ENCODE assay signal across 22 cellular contexts in the genomic region with DNA sequence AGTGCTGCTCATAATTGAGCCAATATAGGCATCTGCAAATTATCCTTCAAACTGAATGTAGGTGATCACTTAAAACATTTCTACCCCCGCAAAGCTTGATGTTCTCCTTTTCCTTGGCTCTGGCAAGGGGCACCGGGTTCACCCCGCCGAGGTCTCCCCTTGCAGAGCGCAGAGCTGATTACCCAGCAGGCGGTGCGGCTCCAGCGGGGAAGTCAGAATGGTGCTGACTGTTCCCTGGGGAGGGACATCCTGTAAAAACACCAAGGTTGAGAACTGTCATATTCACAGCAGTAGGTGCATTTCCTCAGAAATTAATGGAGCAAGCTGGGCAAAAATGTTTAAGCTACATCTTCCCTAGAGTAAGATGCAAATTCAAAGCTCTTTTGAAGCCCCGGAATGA.
DNase-seq lines count a peak whose midpoint lies in the region; FAIRE-seq and TF ChIP-seq lines count a peak whose summit lies in the region.
"Had no signal": no experiment of that assay in that cellular context is flagged by ENCODE, and none has a peak within 500 bp of the region (broad histone marks: within the 10 kb centered on the region; RNA-seq: fewer than 3 reads in every experiment).

No MANE protein-coding gene starts in this region.

- H3K27ac ChIP-seq in hepatocyte, result no peak overlapping the region
- no peak overlapping the region for H3K27ac ChIP-seq in CD4-positive, alpha-beta memory T cell (ENCODE audit: low read depth, low read length)
- H3K27ac ChIP-seq: PC-9 had no signal

- FAIRE-seq in GM19239 (lab: Jason Lieb, UNC), result no peak
- FAIRE-seq: endometrium had no signal

- peaks cover 3% of the 10 kb centered on the region for H3K4me1 Mint-ChIP-seq in progenitor cell of endocrine pancreas (ENCODE audit: low read depth)
- H3K4me1 Mint-ChIP-seq in CD4-positive, alpha-beta memory T cell, result no peaks in the 10 kb centered on the region
- H3K4me1 Mint-ChIP-seq: activated naive CD8-positive, alpha-beta T cell treated with anti-CD3 and anti-CD28 coated beads, Interleukin-2, amount 50 U/mL, for 24 hours; naive thymus-derived CD4-positive, alpha-beta T cell had no signal

- no peaks in the 10 kb centered on the region for H3K27me3 ChIP-seq in hepatocyte
- H3K27me3 ChIP-seq in CD4-positive, alpha-beta memory T cell (ENCODE audit: insufficient read depth, low read length), result no peaks in the 10 kb centered on the region
- H3K27me3 ChIP-seq: MG63 had no signal

- no peaks in the 10 kb centered on the region for H3K36me3 ChIP-seq in hepatocyte (replicated peaks; ENCODE audit: insufficient read depth, low read depth)
- H3K36me3 ChIP-seq in CD4-positive, alpha-beta memory T cell (ENCODE audit: insufficient read depth, low read length), result no peaks in the 10 kb centered on the region
- H3K36me3 ChIP-seq: HAP-1, MG63 had no signal

- no peaks in the 10 kb centered on the region for H3K4me1 ChIP-seq in hepatocyte (ENCODE audit: insufficient read depth)
- H3K4me1 ChIP-seq in CD4-positive, alpha-beta memory T cell (ENCODE audit: insufficient read depth, low read length), result no peaks in the 10 kb centered on the region

- peak overlapping the region; percentile 73 for H3K4me2 ChIP-seq in hepatocyte
- H3K4me2 ChIP-seq: PC-9 had no signal

- H3K9me3 Mint-ChIP-seq in progenitor cell of endocrine pancreas (ENCODE audit: low read depth), result no peaks in the 10 kb centered on the region
- H3K9me3 Mint-ChIP-seq in CD4-positive, alpha-beta memory T cell, result peaks cover 0 to 8% (median 0%) of the 10 kb centered on the region in 8 donors
- H3K9me3 Mint-ChIP-seq: activated naive CD8-positive, alpha-beta T cell treated with anti-CD3 and anti-CD28 coated beads, Interleukin-2, amount 50 U/mL, for 24 hours; activated T-cell treated with anti-CD3 and anti-CD28 coated beads, Interleukin-2, amount 50 U/mL, for 24 hours had no signal

- peak overlapping the region; percentile 60 for H3K4me3 Mint-ChIP-seq in progenitor cell of endocrine pancreas (ENCODE audit: low read depth)
- H3K4me3 Mint-ChIP-seq in CD4-positive, alpha-beta memory T cell, result no peak overlapping the region
- H3K4me3 Mint-ChIP-seq: activated naive CD8-positive, alpha-beta T cell treated with anti-CD3 and anti-CD28 coated beads, Interleukin-2, amount 50 U/mL, for 24 hours; activated T-cell treated with anti-CD3 and anti-CD28 coated beads, Interleukin-2, amount 50 U/mL, for 24 hours; naive thymus-derived CD4-positive, alpha-beta T cell had no signal

- intact Hi-C loops in CD4-positive, alpha-beta memory T cell (cut with micrococcal nuclease), result no loop called here

- H3K27me3 Mint-ChIP-seq in progenitor cell of endocrine pancreas, result peaks cover 3% of the 10 kb centered on the region
- no peaks in the 10 kb centered on the region for H3K27me3 Mint-ChIP-seq in CD4-positive, alpha-beta memory T cell
- H3K27me3 Mint-ChIP-seq: activated naive CD8-positive, alpha-beta T cell treated with anti-CD3 and anti-CD28 coated beads, Interleukin-2, amount 50 U/mL, for 24 hours; activated T-cell treated with anti-CD3 and anti-CD28 coated beads, Interleukin-2, amount 50 U/mL, for 24 hours; naive thymus-derived CD4-positive, alpha-beta T cell had no signal

- POLR2A ChIA-PET in HEK293T (lab: Yijun Ruan, JAX), result no interaction called here
- POLR2A ChIA-PET in CD4-positive, alpha-beta memory T cell (lab: Charles Lee; ENCODE audit: partially characterized antibody), result no interaction called here

- H3K79me2 ChIP-seq in hepatocyte, result no peaks in the 10 kb centered on the region

- H2AFZ ChIP-seq in hepatocyte, result peak overlapping the region; percentile 61
- H2AFZ ChIP-seq: PC-9 had no signal

- no peaks in the 10 kb centered on the region for H3K9me3 ChIP-seq in hepatocyte (ENCODE audit: low read depth)
- no peaks in the 10 kb centered on the region for H3K9me3 ChIP-seq in CD4-positive, alpha-beta memory T cell (ENCODE audit: control insufficient read depth in 1 of 2, low read length in 2 of 2)
- H3K9me3 ChIP-seq: HAP-1, MG63 had no signal

- H4K20me1 ChIP-seq in hepatocyte (ENCODE audit: insufficient read depth, poor library complexity, severe bottlenecking), result no peaks in the 10 kb centered on the region

- H3K4me3 ChIP-seq in hepatocyte, result no peak overlapping the region
- H3K4me3 ChIP-seq in CD4-positive, alpha-beta memory T cell (ENCODE audit: low read length in 2 of 2), result no peak overlapping the region
- H3K4me3 ChIP-seq: HAP-1, lung, MG63, PC-9 had no signal

- no peak for TF ChIP-seq CTCF in hepatocyte (IDR thresholded peaks at IDR 0.05; ENCODE audit: poor library complexity)
- no peak for TF ChIP-seq CTCF in progenitor cell of endocrine pancreas (IDR thresholded peaks at IDR 0.05; ENCODE audit: unreplicated experiment)

- 17% methylated on average over 9 of the region's 9 CpGs for WGBS in hepatocyte (ENCODE audit: low lambda C conversion rate, missing lambda C conversion rate)

- CTCF ChIA-PET in HEK293T (lab: Yijun Ruan, JAX), result interaction anchor here (1.0 kb wide), 1 partner anchor 14 kb away, joined by 3 read pairs; no protein-coding TSS in a partner anchor
- CTCF ChIA-PET in CD4-positive, alpha-beta memory T cell (lab: Charles Lee; ENCODE audit: partially characterized antibody), result interaction anchor here (0.6 kb wide), 1 partner anchor 820 kb away, joined by 3 read pairs; no protein-coding TSS in a partner anchor

- no peaks in the 10 kb centered on the region for H3K9me2 ChIP-seq in hepatocyte (replicated peaks; ENCODE audit: insufficient read depth)

- H3K27ac Mint-ChIP-seq in progenitor cell of endocrine pancreas, result no peak overlapping the region
- no peak overlapping the region for H3K27ac Mint-ChIP-seq in CD4-positive, alpha-beta memory T cell
- H3K27ac Mint-ChIP-seq: activated naive CD8-positive, alpha-beta T cell treated with anti-CD3 and anti-CD28 coated beads, Interleukin-2, amount 50 U/mL, for 24 hours; activated T-cell treated with anti-CD3 and anti-CD28 coated beads, Interleukin-2, amount 50 U/mL, for 24 hours; naive thymus-derived CD4-positive, alpha-beta T cell had no signal

- DNase-seq in HEK293T (ENCODE audit: extremely low spot score) (peak; percentile 12), SK-N-DZ (ENCODE audit: low spot score) (peak; percentile 1), hepatocyte (ENCODE audit: low spot score) (peak; percentile 13), progenitor cell of endocrine pancreas (ENCODE audit: low spot score, unreplicated experiment) (no peak), GM19239 (ENCODE audit: insufficient read length, low spot score) (no peak)
- DNase-seq in stimulated activated CD4-positive, alpha-beta T cell treated with anti-CD3 and anti-CD28 coated beads, Interleukin-4, amount 100 ng/mL, for 4 hours, result no peak
- DNase-seq in CD4-positive, alpha-beta memory T cell, result no peak
- DNase-seq: activated naive CD8-positive, alpha-beta T cell treated with anti-CD3 and anti-CD28 coated beads, Interleukin-2, amount 50 U/mL, for 24 hours; activated T-cell treated with anti-CD3 and anti-CD28 coated beads, Interleukin-2, amount 50 U/mL, for 24 hours; Calu3; cerebellar nuclear complex; foreskin fibroblast; GF-D8; MG63; naive thymus-derived CD4-positive, alpha-beta T cell; NCI-H187 treated with DMSO at 0.1 percent for 48 hours; NCI-H524 treated with DMSO at 0.1 percent for 48 hours; PC-9; stimulated activated CD4-positive, alpha-beta T cell treated with anti-CD3 and anti-CD28 coated beads, Interleukin-1b, Interleukin-23, amount 100 ng/mL, for 48 hours had no signal

- no peaks in the 10 kb centered on the region for H3K36me3 Mint-ChIP-seq in progenitor cell of endocrine pancreas (ENCODE audit: insufficient read depth)
- no peaks in the 10 kb centered on the region for H3K36me3 Mint-ChIP-seq in CD4-positive, alpha-beta memory T cell
- H3K36me3 Mint-ChIP-seq: naive thymus-derived CD4-positive, alpha-beta T cell had no signal

TF ChIP-seq in HEK293T, 16 proteins besides CTCF, POLR2A, EP300 and RAD21:
- TF ChIP-seq LEF1 (IDR thresholded peaks at IDR 0.05; ENCODE audit: borderline replicate concordance), result no peak
- no peak for TF ChIP-seq HDGF (IDR thresholded peaks at IDR 0.05; ENCODE audit: borderline replicate concordance)
- no peak for TF ChIP-seq SUZ12 (IDR thresholded peaks at IDR 0.05)
- no peak for TF ChIP-seq CTBP1 (IDR thresholded peaks at IDR 0.05; ENCODE audit: borderline replicate concordance)

Comparison
In these comparisons a context has a peak if more than half of its experiments do, and no peak if none do; other contexts are left out.
1. DNase-seq: peak in HEK293T (single experiment), SK-N-DZ (single experiment) and hepatocyte (single experiment); none in progenitor cell of endocrine pancreas (single experiment), stimulated activated CD4-positive, alpha-beta T cell treated with anti-CD3 and anti-CD28 coated beads, Interleukin-4, amount 100 ng/mL, for 4 hours (0 of 2), CD4-positive, alpha-beta memory T cell (0 of 5) and GM19239 (single experiment).